Comparison of ENCODE assay signal across 30 cellular contexts in genomic region chr16:57251352-57251751, GRCh38.
"Had no signal": no experiment of that assay in that cellular context is flagged by ENCODE, and none has a peak within 500 bp of the region (broad histone marks: within the 10 kb centered on the region; RNA-seq: fewer than 3 reads in every experiment).

No MANE protein-coding gene starts in this region.

- H3K27me3 Mint-ChIP-seq: activated CD4-positive, alpha-beta T cell treated with anti-CD3 and anti-CD28 coated beads for 36 hours; activated CD8-positive, alpha-beta T cell treated with anti-CD3 and anti-CD28 coated beads for 36 hours; T-cell had no signal

- H3K9me3 Mint-ChIP-seq: activated CD8-positive, alpha-beta T cell treated with anti-CD3 and anti-CD28 coated beads for 36 hours; activated naive CD4-positive, alpha-beta T cell treated with anti-CD3 and anti-CD28 coated beads, Interleukin-2, amount 50 U/mL, for 72 hours; activated T-helper 1 cell treated with anti-CD3 and anti-CD28 coated beads, Interleukin-12 subunit alpha, Interleukin-12 subunit beta, Interleukin-2, Interleukin-4 antibody, amounts not matched to agents 30 ng/mL and 10 ng/mL and 1 ng/mL, durations not matched to agents 14 hours and 24 hours and 36 hours; T-cell had no signal

- H3K4me3 Mint-ChIP-seq: activated CD4-positive, alpha-beta T cell treated with anti-CD3 and anti-CD28 coated beads for 36 hours; activated CD8-positive, alpha-beta T cell treated with anti-CD3 and anti-CD28 coated beads for 36 hours; activated T-helper 1 cell treated with anti-CD3 and anti-CD28 coated beads, Interleukin-12 subunit alpha, Interleukin-12 subunit beta, Interleukin-2, Interleukin-4 antibody, amounts not matched to agents 30 ng/mL and 10 ng/mL and 1 ng/mL, durations not matched to agents 14 hours and 24 hours and 36 hours; T-cell had no signal

- FAIRE-seq: TTC549 had no signal

- H3K4me2 ChIP-seq: KMS-11 had no signal

- H3K27ac ChIP-seq: breast epithelium, KMS-11, SK-N-MC had no signal

- ATAC-seq: activated CD4-positive, alpha-beta T cell treated with anti-CD3 and anti-CD28 coated beads for 36 hours; activated CD8-positive, alpha-beta T cell treated with anti-CD3 and anti-CD28 coated beads for 36 hours; activated naive CD4-positive, alpha-beta T cell treated with anti-CD3 and anti-CD28 coated beads, Interleukin-2, amount 50 U/mL, for 72 hours; Panc1; Right ventricle myocardium inferior; T-cell had no signal

- H3K27me3 ChIP-seq: breast epithelium, MG63 had no signal

- H3K9me3 ChIP-seq: breast epithelium, MG63 had no signal

- H3K9ac ChIP-seq: KMS-11 had no signal

- DNase-seq: activated CD4-positive, alpha-beta T cell treated with anti-CD3 and anti-CD28 coated beads for 36 hours; activated CD4-positive, alpha-beta T cell treated with anti-CD3 and anti-CD28 coated beads, Interleukin-2, amount 50 U/mL, for 1 hour; activated CD8-positive, alpha-beta memory T cell treated with anti-CD3 and anti-CD28 coated beads, Interleukin-2, amount 50 U/mL, for 4 hours; activated CD8-positive, alpha-beta T cell treated with anti-CD3 and anti-CD28 coated beads for 36 hours; activated effector memory CD4-positive, alpha-beta T cell treated with anti-CD3 and anti-CD28 coated beads, Interleukin-2, amount 50 U/mL, for 16 hours; activated naive CD4-positive, alpha-beta T cell treated with Interleukin-2 at 50 U/mL for 16 hours; caudate nucleus; MG63; MV-4-11; NCI-H1092 treated with DMSO at 0.1 percent for 48 hours; NCI-H1417 treated with DMSO at 0.1 percent for 48 hours; NCI-H1694; NCI-H2029; NCI-H345; NCI-H510A; NCI-H526 treated with DMSO at 0.1 percent for 48 hours; NCI-H82; OCI-M1; RPMI8226; T-cell; T-helper 2 cell; T1000 had no signal

- H3K4me3 ChIP-seq: breast epithelium, MG63, SK-N-MC had no signal

- H3K27ac Mint-ChIP-seq: activated CD4-positive, alpha-beta T cell treated with anti-CD3 and anti-CD28 coated beads for 36 hours; activated CD8-positive, alpha-beta T cell treated with anti-CD3 and anti-CD28 coated beads for 36 hours; activated naive CD4-positive, alpha-beta T cell treated with anti-CD3 and anti-CD28 coated beads, Interleukin-2, amount 50 U/mL, for 72 hours; activated T-helper 1 cell treated with anti-CD3 and anti-CD28 coated beads, Interleukin-12 subunit alpha, Interleukin-12 subunit beta, Interleukin-2, Interleukin-4 antibody, amounts not matched to agents 30 ng/mL and 10 ng/mL and 1 ng/mL, durations not matched to agents 14 hours and 24 hours and 36 hours; T-cell had no signal
